In the genomic region with DNA sequence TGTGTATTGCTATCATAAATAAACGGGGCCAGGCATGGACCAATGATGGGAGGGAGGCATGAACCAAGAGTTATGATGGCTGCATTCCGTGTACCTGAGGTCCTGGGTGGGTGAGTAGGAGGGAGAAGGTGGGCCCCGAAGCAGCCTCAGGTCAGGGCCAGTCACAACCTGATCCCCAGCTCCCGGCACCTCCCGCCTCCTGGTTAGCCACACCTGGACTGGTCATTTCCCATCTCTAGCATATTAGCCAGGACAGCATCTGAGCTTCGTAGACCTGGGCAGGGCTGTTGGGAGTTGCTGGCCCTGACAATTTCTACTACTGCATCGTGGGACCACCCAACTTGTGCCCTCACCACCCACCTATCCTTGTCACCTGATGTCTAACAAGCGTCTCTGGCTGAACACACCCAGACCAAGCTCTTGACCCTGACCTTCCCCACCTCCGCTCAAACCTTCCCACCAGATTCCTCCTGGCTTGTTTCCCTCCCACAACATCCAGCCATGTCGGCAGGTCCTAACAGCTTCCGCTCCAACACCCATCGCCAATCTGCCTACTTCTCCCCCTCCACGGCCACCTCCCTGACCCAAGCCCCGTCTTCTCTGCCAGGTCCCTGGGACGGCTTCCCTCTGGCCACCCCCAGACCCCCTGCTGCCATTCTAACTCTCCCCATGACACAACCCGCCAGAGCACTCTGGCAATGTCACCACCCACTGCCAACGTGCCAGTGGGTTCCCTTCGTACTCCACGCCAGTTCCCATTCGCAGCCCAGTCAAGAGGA, we compare ENCODE assay signal across 25 cellular contexts.
"Had no signal": no experiment of that assay in that cellular context is flagged by ENCODE, and none has a peak within 500 bp of the region (broad histone marks: within the 10 kb centered on the region; RNA-seq: fewer than 3 reads in every experiment).

No MANE protein-coding gene starts in this region.

- H3K36me3 ChIP-seq: breast epithelium, Peyer's patch, SJCRH30 had no signal

- DNase-seq: activated CD4-positive, alpha-beta memory T cell treated with anti-CD3 and anti-CD28 coated beads, Interleukin-2, amount 10 ng/mL, durations not matched to agents 7 days and 5 days; activated CD4-positive, alpha-beta T cell treated with anti-CD3 and anti-CD28 coated beads for 36 hours; activated CD4-positive, alpha-beta T cell treated with anti-CD3 and anti-CD28 coated beads, Interleukin-2, amount 50 U/mL, for 1 hour; activated naive CD4-positive, alpha-beta T cell treated with anti-CD3 and anti-CD28 coated beads, Interleukin-2, amount 50 U/mL, for 16 hours; activated T-cell treated with anti-CD3 and anti-CD28 coated beads for 4 hours; activated T-cell treated with anti-CD3 and anti-CD28 coated beads, Interleukin-2, amount 50 U/mL, for 48 hours; caudate nucleus; NCI-H1092 treated with DMSO at 0.1 percent for 48 hours; NCI-H1417 treated with DMSO at 0.1 percent for 48 hours; NCI-H1694; NCI-H2029; NCI-H2107; NCI-H345; NCI-H510A; NCI-H69; Right ventricle myocardium superior; SJCRH30; SK-N-SH; T-helper 1 cell had no signal

- H3K9me3 Mint-ChIP-seq: activated CD4-positive, alpha-beta memory T cell treated with anti-CD3 and anti-CD28 coated beads, Interleukin-2, amount 10 ng/mL, durations not matched to agents 7 days and 5 days; activated T-helper 17 cell treated with anti-CD3 and anti-CD28 coated beads, Interleukin-2, amount 50 U/mL, for 72 hours had no signal

- ATAC-seq: activated CD4-positive, alpha-beta T cell treated with anti-CD3 and anti-CD28 coated beads for 36 hours; activated T-helper 17 cell treated with anti-CD3 and anti-CD28 coated beads, Interleukin-2, amount 50 U/mL, for 72 hours had no signal

- H3K4me2 ChIP-seq: KMS-11, SK-N-SH had no signal

- H3K9ac ChIP-seq: KMS-11, SK-N-SH had no signal

- H3K4me3 Mint-ChIP-seq: activated CD4-positive, alpha-beta memory T cell treated with anti-CD3 and anti-CD28 coated beads, Interleukin-2, amount 10 ng/mL, durations not matched to agents 7 days and 5 days; activated CD4-positive, alpha-beta T cell treated with anti-CD3 and anti-CD28 coated beads for 36 hours; activated T-helper 17 cell treated with anti-CD3 and anti-CD28 coated beads, Interleukin-2, amount 50 U/mL, for 72 hours had no signal

- H3K4me1 Mint-ChIP-seq: activated CD4-positive, alpha-beta memory T cell treated with anti-CD3 and anti-CD28 coated beads, Interleukin-2, amount 10 ng/mL, durations not matched to agents 7 days and 5 days; activated CD4-positive, alpha-beta T cell treated with anti-CD3 and anti-CD28 coated beads for 36 hours; activated T-helper 17 cell treated with anti-CD3 and anti-CD28 coated beads, Interleukin-2, amount 50 U/mL, for 72 hours had no signal

- H3K9me3 ChIP-seq: breast epithelium, Peyer's patch, SJCRH30, SK-N-SH had no signal

- H3K27ac Mint-ChIP-seq: activated CD4-positive, alpha-beta memory T cell treated with anti-CD3 and anti-CD28 coated beads, Interleukin-2, amount 10 ng/mL, durations not matched to agents 7 days and 5 days; activated CD4-positive, alpha-beta T cell treated with anti-CD3 and anti-CD28 coated beads for 36 hours; activated T-helper 17 cell treated with anti-CD3 and anti-CD28 coated beads, Interleukin-2, amount 50 U/mL, for 72 hours had no signal

- H3K27me3 ChIP-seq: Peyer's patch had no signal

- H3K4me3 ChIP-seq: breast epithelium, Peyer's patch, SJCRH30 had no signal

- H3K27ac ChIP-seq: breast epithelium, KMS-11, Peyer's patch, RWPE1, SJCRH30, VCaP had no signal

- H3K4me1 ChIP-seq: breast epithelium, Peyer's patch, SJCRH30 had no signal
